1 cellular context compared by ENCODE assay signal in genomic region chr3:49501258-49501609, GRCh38.
TF ChIP-seq lines count a peak whose summit lies in the region.

No MANE protein-coding gene starts in this region.

TF ChIP-seq in HCT116, 20 proteins besides CTCF, POLR2A, EP300 and RAD21 (continued from another document):
- TF ChIP-seq REST (IDR thresholded peaks at IDR 0.05; ENCODE audit: low read depth): no peak
- TF ChIP-seq SRF (IDR thresholded peaks at IDR 0.05; ENCODE audit: low read depth): no peak
- no peak for TF ChIP-seq ZBTB33 (IDR thresholded peaks at IDR 0.05; ENCODE audit: extremely low read depth, insufficient replicate concordance, low read length)
- TF ChIP-seq POLR2AphosphoS5 (IDR thresholded peaks at IDR 0.05; ENCODE audit: low read depth, low read length): no peak
- no peak for TF ChIP-seq TCF7L2 (IDR thresholded peaks at IDR 0.05; ENCODE audit: borderline replicate concordance, extremely low read depth, insufficient read depth, insufficient read length)
- TF ChIP-seq EZH2 (IDR thresholded peaks at IDR 0.05): no peak
- no peak for TF ChIP-seq SP1 (IDR thresholded peaks at IDR 0.05; ENCODE audit: low read depth)
